Comparison of ENCODE assay signal across 8 cellular contexts in the genomic region with DNA sequence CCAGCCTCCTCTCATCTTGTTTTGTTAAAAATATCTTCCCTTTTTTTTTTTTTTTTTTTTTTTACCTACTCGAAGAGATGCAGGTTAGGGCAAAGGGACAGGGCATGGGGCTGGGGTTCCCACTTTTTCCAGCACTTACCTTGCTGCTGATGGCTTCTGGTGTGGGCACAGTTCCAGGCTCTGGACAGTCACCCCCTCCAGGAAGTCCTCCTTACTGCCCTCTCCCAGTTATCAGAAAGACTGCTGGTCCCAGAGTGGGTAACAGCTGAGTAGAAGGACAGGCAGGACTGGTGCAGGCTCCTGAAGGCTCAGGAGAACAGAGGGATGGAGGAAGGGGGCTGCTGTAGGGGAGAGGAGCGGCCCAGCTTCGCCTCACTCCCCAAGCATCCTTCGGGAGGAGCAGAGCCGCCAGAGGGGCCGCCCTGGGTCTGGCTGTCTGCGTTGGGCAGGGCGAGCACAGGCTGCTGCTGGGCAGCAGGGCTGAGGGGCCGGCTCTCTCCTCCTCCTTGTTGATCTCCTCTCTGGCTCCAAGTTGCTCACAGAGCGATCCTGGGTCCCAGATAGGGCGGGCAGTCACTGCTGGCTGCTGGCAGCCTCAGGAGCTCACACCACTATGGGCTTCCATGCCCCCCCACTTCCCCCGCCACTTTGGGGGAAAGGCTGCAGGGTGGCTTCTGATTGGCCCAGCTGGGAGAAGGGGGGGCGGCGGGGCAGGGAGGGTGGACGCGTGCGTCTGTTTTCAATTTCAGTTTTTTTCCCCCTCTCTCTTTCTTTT. TPM values are rescaled to one million over a fixed set of nuclear protein-coding genes. Genes with fewer than 3 reads are reported as not detected.
DNase-seq lines count a peak whose midpoint lies in the region; ATAC-seq, FAIRE-seq and TF ChIP-seq lines count a peak whose summit lies in the region.

Gene PDGFRB, minus strand, starts transcription at position 588 of the 775 bp plus-strand sequence. CDS start 18,798 bp downstream, outside the sequence.

- H3K36me3 ChIP-seq in CD8-positive, alpha-beta T cell (ENCODE audit: insufficient read depth, low read length) = no peaks in the 10 kb centered on the region
- H3K36me3 ChIP-seq in SK-N-MC (ENCODE audit: insufficient read depth, low read length) (no peaks in the 10 kb centered on the region), smooth muscle cell (ENCODE audit: low read depth) (no peaks in the 10 kb centered on the region)

- H3K9me3 Mint-ChIP-seq in CD8-positive, alpha-beta T cell = no peaks in the 10 kb centered on the region
- no peaks in the 10 kb centered on the region for H3K9me3 Mint-ChIP-seq in brain

- no peaks in the 10 kb centered on the region for H3K27me3 ChIP-seq in CD8-positive, alpha-beta T cell (ENCODE audit: insufficient read depth, low read length)
- no peaks in the 10 kb centered on the region for H3K27me3 ChIP-seq in smooth muscle cell (ENCODE audit: low read depth)

- H3K4me3 Mint-ChIP-seq in CD8-positive, alpha-beta T cell = peak within 1 kb of the TSS; percentile 90
- peak within 1 kb of the TSS; percentile 72 to 96 (median 86) for H3K4me3 Mint-ChIP-seq in brain

- peaks cover 6% of the 10 kb centered on the region for H3K27me3 Mint-ChIP-seq in CD8-positive, alpha-beta T cell (ENCODE audit: low read depth)
- H3K27me3 Mint-ChIP-seq in brain = peaks cover 8% of the 10 kb centered on the region

- peak within 1 kb of the TSS; percentile 44 for H3K4me3 ChIP-seq in CD8-positive, alpha-beta T cell (ENCODE audit: low read depth, low read length)
- H3K4me3 ChIP-seq in SK-N-MC (peak within 1 kb of the TSS; percentile 68), smooth muscle cell (peak within 1 kb of the TSS; percentile 70)

- H3K79me2 ChIP-seq in smooth muscle cell (ENCODE audit: low read depth) = peaks cover 50% of the 10 kb centered on the region

- peak within 1 kb of the TSS; percentile 94 for H3K4me2 ChIP-seq in smooth muscle cell

- CTCF ChIA-PET in CD8-positive, alpha-beta T cell (lab: Charles Lee) = interaction anchor here (0.7 to 9.5 kb wide), 2 partner anchors 9 to 62 kb away, joined by 3 to 122 read pairs; no protein-coding TSS in a partner anchor

- H4K20me1 ChIP-seq in smooth muscle cell (ENCODE audit: low read depth) = peaks cover 40% of the 10 kb centered on the region

- 8% methylated on average over 12 of the region's 17 CpGs for WGBS in smooth muscle cell (ENCODE audit: low lambda C conversion rate)

- no peak within 1 kb of the TSS for H2AFZ ChIP-seq in smooth muscle cell (ENCODE audit: low read depth)

- no peaks in the 10 kb centered on the region for H3K9me3 ChIP-seq in CD8-positive, alpha-beta T cell (ENCODE audit: low read length)
- no peaks in the 10 kb centered on the region for H3K9me3 ChIP-seq in SK-N-MC (ENCODE audit: low read depth, low read length)
- H3K9me3 ChIP-seq in smooth muscle cell (replicated peaks; ENCODE audit: low read depth) = no peaks in the 10 kb centered on the region

- DNase-seq in CD8-positive, alpha-beta T cell = peak; percentile 30 to 81 (median 65)
- DNase-seq in SK-N-MC (ENCODE audit: low read depth, low spot score) (no peak), iPS-NIHi7 (ENCODE audit: extremely low spot score) (peak; percentile 72), smooth muscle cell (lab: John Stamatoyannopoulos, UW; ENCODE audit: unreplicated experiment) (peak; percentile 79), RCC 7860 (ENCODE audit: low spot score) (no peak)

- peak; percentile 88 for ATAC-seq in CD8-positive, alpha-beta T cell
- peak; percentile 61 for ATAC-seq in GM21723 (IDR thresholded peaks at IDR 0.05; ENCODE audit: unreplicated experiment)
- ATAC-seq in activated CD4-positive, CD25-positive, alpha-beta regulatory T cell treated with anti-CD3 and anti-CD28 coated beads, Interleukin-2, amount 50 U/mL, for 24 hours = no peak

- intact Hi-C loops in CD8-positive, alpha-beta T cell (cut with DNase I, micrococcal nuclease) = loop anchor here in 1 of 2 experiments (10.0 kb wide), 1 partner anchor 199 kb away; the partner anchor contains the start of gene TCOF1

- H3F3A ChIP-seq in smooth muscle cell (ENCODE audit: low read depth) = peaks cover 17% of the 10 kb centered on the region

- H3K4me1 Mint-ChIP-seq in CD8-positive, alpha-beta T cell (ENCODE audit: low read depth) = peaks cover 6% of the 10 kb centered on the region
- peaks cover 81% of the 10 kb centered on the region for H3K4me1 Mint-ChIP-seq in brain

- no peak within 1 kb of the TSS for H3K27ac ChIP-seq in CD8-positive, alpha-beta T cell (ENCODE audit: low read depth, low read length)
- H3K27ac ChIP-seq in SK-N-MC (peak within 1 kb of the TSS; percentile 79), smooth muscle cell (ENCODE audit: low read depth) (peak within 1 kb of the TSS; percentile 100)

- peak within 1 kb of the TSS; percentile 26 for H3K9ac ChIP-seq in SK-N-MC (ENCODE audit: insufficient read length)
- peak within 1 kb of the TSS; percentile 78 for H3K9ac ChIP-seq in smooth muscle cell (ENCODE audit: low read depth)

- no peak for FAIRE-seq in RCC 7860 (lab: Jason Lieb, UNC)

- no peaks in the 10 kb centered on the region for H3K36me3 Mint-ChIP-seq in CD8-positive, alpha-beta T cell
- no peaks in the 10 kb centered on the region for H3K36me3 Mint-ChIP-seq in brain

- peak within 1 kb of the TSS; percentile 46 for H3K27ac Mint-ChIP-seq in CD8-positive, alpha-beta T cell
- H3K27ac Mint-ChIP-seq in brain = peak within 1 kb of the TSS; percentile 86 to 98 (median 97)

- H3K4me1 ChIP-seq in CD8-positive, alpha-beta T cell (ENCODE audit: insufficient read depth, low read length) = peaks cover 11% of the 10 kb centered on the region
- H3K4me1 ChIP-seq in smooth muscle cell (ENCODE audit: low read depth) = peaks cover 27% of the 10 kb centered on the region

- POLR2A ChIA-PET in CD8-positive, alpha-beta T cell (lab: Charles Lee) = interaction anchor here (0.7 kb wide), 1 partner anchor 294 kb away, joined by 4 read pairs; the partner anchor contains the start of gene RPS14

- TF ChIP-seq CTCF in CD8-positive, alpha-beta T cell (IDR thresholded peaks at IDR 0.05) = no peak
- TF ChIP-seq CTCF in brain (conservative IDR thresholded peaks at IDR 0.05) (no peak), smooth muscle cell (IDR thresholded peaks at IDR 0.05; ENCODE audit: borderline replicate concordance, insufficient read depth, poor library complexity, severe bottlenecking) (no peak)

RNA-seq across cellular contexts. Expression of gene PDGFRB, which starts in this region (rescaled TPM):
- under 1 TPM in 1 of 2 experiments, not detected in 1; 0.05 TPM for total RNA-seq in CD8-positive, alpha-beta T cell
- polyA plus RNA-seq in brain (ENCODE audit: insufficient read depth, low read depth, low replicate concordance) = 32.0 TPM
- total RNA-seq in smooth muscle cell = 362 and 370 TPM in 2 replicates
- polyA plus RNA-seq in smooth muscle cell = 390 and 522 TPM in 2 replicates

Comparison
In these comparisons a context has a peak if more than half of its experiments do, and no peak if none do; other contexts are left out.
1. RNA of gene PDGFRB (total RNA-seq): 362 to 370 TPM in smooth muscle cell; 0.05 TPM in CD8-positive, alpha-beta T cell; every median in the first group is over 100 times any median in the second.
2. RNA of gene PDGFRB (polyA plus RNA-seq): 390 to 522 TPM in smooth muscle cell; 32.0 TPM in brain (single experiment); every median in the first group is over 10 times any median in the second.
3. Peak in DNase-seq, ATAC-seq and H3K4me3 ChIP-seq in CD8-positive, alpha-beta T cell; RNA of the gene not detected or under 1 TPM.
4. DNase-seq: peak in iPS-NIHi7 (single experiment) and smooth muscle cell (single experiment); none in SK-N-MC (single experiment) and RCC 7860 (single experiment).
5. Peak in every context shown above with its lines, with median percentiles within 50 percentile points of each other: H3K4me3 ChIP-seq.